10 cellular contexts compared by ENCODE assay signal in the genomic region with DNA sequence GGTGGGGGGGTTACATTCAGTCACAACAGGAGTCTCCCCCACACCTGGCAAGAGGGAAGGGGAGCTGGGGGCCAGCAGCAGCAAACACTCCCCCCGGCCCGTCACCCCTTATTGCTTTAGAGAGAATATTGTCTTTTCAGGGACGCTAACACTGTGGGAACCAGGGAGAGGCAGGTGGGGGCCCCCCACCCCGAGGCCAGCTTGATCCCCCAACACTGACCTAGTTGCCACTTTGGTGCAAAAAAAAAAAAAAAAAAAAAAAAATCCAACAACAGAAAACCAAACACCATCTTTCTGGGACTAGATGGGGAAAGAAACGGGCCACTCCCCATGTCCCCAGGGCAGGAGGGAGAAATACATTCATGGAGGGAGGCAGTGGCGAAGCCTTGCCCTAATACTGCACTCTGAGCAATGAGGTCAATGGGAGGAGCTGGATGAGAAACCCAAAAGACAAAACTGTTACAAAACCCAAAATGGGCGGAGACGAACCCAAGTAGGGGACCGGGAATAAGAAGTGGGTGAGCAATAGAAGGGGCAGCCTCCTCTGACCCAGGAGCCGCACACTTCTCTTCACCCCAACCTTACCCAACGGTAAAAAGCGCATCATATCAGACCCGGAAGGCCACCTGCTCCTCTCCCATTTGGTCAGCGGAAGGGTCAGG. TPM values are rescaled to one million over a fixed set of nuclear protein-coding genes. Genes with fewer than 3 reads are reported as not detected.
DNase-seq lines count a peak whose midpoint lies in the region; ATAC-seq and TF ChIP-seq lines count a peak whose summit lies in the region.
"Had no signal": no experiment of that assay in that cellular context is flagged by ENCODE, and none has a peak within 500 bp of the region (broad histone marks: within the 10 kb centered on the region; RNA-seq: fewer than 3 reads in every experiment).

No MANE protein-coding gene starts in this region.

- no peaks in the 10 kb centered on the region for H3K9me3 ChIP-seq in Peyer's patch

- peak overlapping the region; percentile 22 to 43 (median 34) for H3K27ac ChIP-seq in Peyer's patch

- DNase-seq in GM10266 (ENCODE audit: extremely low spot score) (peak; percentile 20), Peyer's patch (no peak), fibroblast of peridontal ligament (ENCODE audit: extremely low read depth) (peak; percentile 50), putamen (ENCODE audit: low spot score) (peak; percentile 65), SK-N-DZ (ENCODE audit: low spot score) (no peak), NCI-H82 treated with DMSO at 0.1 percent for 48 hours (lab: John Stamatoyannopoulos, UW; ENCODE audit: unreplicated experiment) (no peak), KBM-7 (no peak)
- DNase-seq: stimulated activated naive CD4-positive, alpha-beta T cell treated with Interleukin-2 at 50 U/mL for 16 hours had no signal

- no peak for TF ChIP-seq CTCF in GM10266 (IDR thresholded peaks at IDR 0.05; ENCODE audit: control insufficient read depth, insufficient read depth, low read depth, missing control alignments)
- no peak for TF ChIP-seq CTCF in Peyer's patch (IDR thresholded peaks at IDR 0.05)

- no peak for TF ChIP-seq POLR2A in Peyer's patch (IDR thresholded peaks at IDR 0.05)

- in situ Hi-C loops in KBM-7 (cut with MboI; ENCODE audit: low pct_unique_long_range_greater_than_20kb, low sequenced_read_pairs), result no loop called here

- H3K4me3 ChIP-seq in Peyer's patch, result no peak overlapping the region

- peaks cover 0 to 87% (median 0%) of the 10 kb centered on the region in 3 donors for H3K36me3 ChIP-seq in Peyer's patch

- ATAC-seq in GM18861 (IDR thresholded peaks at IDR 0.05; ENCODE audit: unreplicated experiment), result no peak

- peaks cover 0 to 36% (median 2%) of the 10 kb centered on the region in 4 donors for H3K4me1 ChIP-seq in Peyer's patch

- H3K27me3 ChIP-seq in Peyer's patch, result no peaks in the 10 kb centered on the region

RNA-seq across cellular contexts. Expression of gene GNB2, which starts 6.5 kb away (rescaled TPM):
- total RNA-seq in Peyer's patch, result 100 to 1,000 TPM; 123 to 236 (median 172) TPM
- polyA plus RNA-seq in SK-N-DZ (2014; cell fraction: cytosol; rRNA removed), result 177 and 226 TPM in 2 replicates
- 143 and 155 TPM in 2 replicates for polyA plus RNA-seq in SK-N-DZ (2014; cell fraction: nucleus; rRNA removed)

RNA-seq across cellular contexts. Expression of gene GIGYF1, which starts 14.0 kb away (rescaled TPM):
- 100 to 1,000 TPM in 1 of 4 donors, 10 to 100 TPM in 3; 41.3 to 126 (median 72.9) TPM for total RNA-seq in Peyer's patch
- 22.0 and 25.3 TPM in 2 replicates for polyA plus RNA-seq in SK-N-DZ (2014; cell fraction: cytosol; rRNA removed)
- polyA plus RNA-seq in SK-N-DZ (2014; cell fraction: nucleus; rRNA removed), result 260 and 472 TPM in 2 replicates

RNA-seq across cellular contexts. Expression of gene ACTL6B, which starts 23.8 kb away (rescaled TPM):
- not detected for total RNA-seq in Peyer's patch
- 90.5 and 90.6 TPM in 2 replicates for polyA plus RNA-seq in SK-N-DZ (2014; cell fraction: cytosol; rRNA removed)
- polyA plus RNA-seq in SK-N-DZ (2014; cell fraction: nucleus; rRNA removed), result 60.4 and 76.0 TPM in 2 replicates
- total RNA-seq: myocyte had no signal

RNA-seq across cellular contexts. Expression of gene POP7, which starts 25.9 kb away (rescaled TPM):
- 10 to 100 TPM; 23.9 to 38.1 (median 29.7) TPM for total RNA-seq in Peyer's patch
- 102 and 135 TPM in 2 replicates for polyA plus RNA-seq in SK-N-DZ (2014; cell fraction: cytosol; rRNA removed)
- 62.5 and 75.4 TPM in 2 replicates for polyA plus RNA-seq in SK-N-DZ (2014; cell fraction: nucleus; rRNA removed)

RNA-seq across cellular contexts. Expression of gene TFR2, which starts 38.7 kb away (rescaled TPM):
- total RNA-seq in Peyer's patch, result 1 to 10 TPM in 2 of 4 donors, not detected in 2; 1.6 to 2.5 TPM
- polyA plus RNA-seq in SK-N-DZ (2014; cell fraction: cytosol; rRNA removed), result 2.6 and 4.2 TPM in 2 replicates
- 8.2 and 11.3 TPM in 2 replicates for polyA plus RNA-seq in SK-N-DZ (2014; cell fraction: nucleus; rRNA removed)
- total RNA-seq: myocyte had no signal

Comparison
In these comparisons a context has a peak if more than half of its experiments do, and no peak if none do; other contexts are left out.
1. DNase-seq: peak in GM10266 (single experiment), fibroblast of peridontal ligament (single experiment) and putamen (single experiment); none in Peyer's patch (0 of 3), SK-N-DZ (single experiment), NCI-H82 treated with DMSO at 0.1 percent for 48 hours (single experiment) and KBM-7 (single experiment).